2 cellular contexts compared by ENCODE assay signal in the genomic region with DNA sequence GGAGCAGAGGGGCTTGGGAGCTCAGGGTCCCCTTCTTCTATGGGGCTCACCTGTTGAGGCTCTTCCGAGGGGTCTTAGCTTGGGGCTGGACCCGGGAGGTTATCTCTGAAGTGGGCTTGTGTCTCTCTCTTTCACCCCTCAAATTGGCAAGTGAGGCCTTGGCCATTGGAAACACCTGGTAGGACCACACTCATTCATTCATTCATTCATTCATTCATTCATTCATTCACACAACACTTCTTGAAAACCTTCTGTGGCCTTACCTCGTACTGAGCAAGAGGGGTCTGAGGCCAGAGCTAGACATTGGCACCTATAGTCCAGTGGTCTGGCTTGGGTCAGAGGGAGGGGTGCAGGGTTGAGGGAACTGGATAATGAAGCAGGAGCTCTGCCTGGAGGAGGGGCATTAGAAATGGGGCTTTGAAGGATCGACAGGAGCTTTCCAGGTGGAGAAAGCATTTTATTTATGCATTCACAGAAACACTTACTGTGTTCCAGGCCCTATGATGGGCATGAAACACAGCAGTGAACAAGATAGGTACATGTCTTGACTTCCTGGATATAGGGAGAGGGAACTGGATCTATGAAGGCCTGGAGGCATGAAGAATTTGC.
A peak's percentile ranks its signal among the peaks of the same experiment; 100 is the strongest.
TF ChIP-seq lines count a peak whose summit lies in the region.

No MANE protein-coding gene starts in this region.

TF ChIP-seq in HepG2, 621 proteins besides CTCF, POLR2A, EP300 and RAD21:
- TF ChIP-seq, protein P1, sequence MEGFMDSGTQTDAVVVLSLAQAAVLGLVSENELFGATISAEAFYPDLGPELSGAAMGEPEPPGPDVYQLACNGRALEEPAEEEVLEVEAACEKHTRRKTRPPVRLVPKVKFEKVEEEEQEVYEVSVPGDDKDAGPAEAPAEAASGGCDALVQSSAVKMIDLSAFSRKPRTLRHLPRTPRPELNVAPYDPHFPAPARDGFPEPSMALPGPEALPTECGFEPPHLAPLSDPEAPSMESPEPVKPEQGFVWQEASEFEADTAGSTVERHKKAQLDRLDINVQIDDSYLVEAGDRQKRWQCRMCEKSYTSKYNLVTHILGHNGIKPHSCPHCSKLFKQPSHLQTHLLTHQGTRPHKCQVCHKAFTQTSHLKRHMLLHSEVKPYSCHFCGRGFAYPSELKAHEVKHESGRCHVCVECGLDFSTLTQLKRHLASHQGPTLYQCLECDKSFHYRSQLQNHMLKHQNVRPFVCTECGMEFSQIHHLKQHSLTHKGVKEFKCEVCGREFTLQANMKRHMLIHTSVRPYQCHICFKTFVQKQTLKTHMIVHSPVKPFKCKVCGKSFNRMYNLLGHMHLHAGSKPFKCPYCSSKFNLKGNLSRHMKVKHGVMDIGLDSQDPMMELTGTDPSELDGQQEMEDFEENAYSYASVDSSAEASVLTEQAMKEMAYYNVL (CRISPR knock-in tag; IDR thresholded peaks at IDR 0.05; ENCODE audit: borderline replicate concordance): no peak
- TF ChIP-seq ZNF24 (IDR thresholded peaks at IDR 0.05) (peak; percentile 49; the same call in 1 of the 2 replicates), ZNF460 (CRISPR knock-in tag; IDR thresholded peaks at IDR 0.05; ENCODE audit: borderline replicate concordance) (no peak)

TF ChIP-seq in GM12878, 131 proteins besides CTCF, POLR2A, EP300 and RAD21:
- TF ChIP-seq ZNF24 (IDR thresholded peaks at IDR 0.05) (peak; percentile 81), CEBPB (IDR thresholded peaks at IDR 0.05; ENCODE audit: borderline replicate concordance in 1 of 2, low read depth in 2 of 2, low read length in 2 of 2) (no peak)
